3 cellular contexts compared by ENCODE assay signal in genomic region chr10:9205558-9205957, GRCh38.
"Had no signal": no experiment of that assay in that cellular context is flagged by ENCODE, and none has a peak within 500 bp of the region (broad histone marks: within the 10 kb centered on the region; RNA-seq: fewer than 3 reads in every experiment).

No MANE protein-coding gene starts in this region.

- H3K4me3 ChIP-seq: GM12878 had no signal

- DNase-seq: GDM1, GF-D8 had no signal

- ATAC-seq: GM12878 had no signal
